Comparison of ENCODE assay signal across 8 cellular contexts in genomic region chrX:100615015-100615414, GRCh38. TPM values are rescaled to one million over a fixed set of nuclear protein-coding genes. Genes with fewer than 3 reads are reported as not detected.
DNase-seq lines count a peak whose midpoint lies in the region; ATAC-seq and TF ChIP-seq lines count a peak whose summit lies in the region.

No MANE protein-coding gene starts in this region.

- intact Hi-C loops in uterus (cut with DNase I; ENCODE audit: low total_unique reads) = no loop called here
- intact Hi-C loops in activated CD4-positive, alpha-beta memory T cell treated with anti-CD3 and anti-CD28 coated beads for 36 hours (cut with micrococcal nuclease) = loop anchor here (1.0 kb wide), 1 partner anchor 11 kb away; no protein-coding TSS in a partner anchor

- no peaks in the 10 kb centered on the region for H3K4me1 ChIP-seq in uterus

- DNase-seq in NCI-H748 (lab: John Stamatoyannopoulos, UW; ENCODE audit: unreplicated experiment) (peak; percentile 38), NCI-H748 treated with DMSO at 0.1 percent for 48 hours (lab: John Stamatoyannopoulos, UW) (no peak), glutamatergic neuron (no peak), uterus (no peak)
- DNase-seq in activated CD4-positive, alpha-beta memory T cell treated with anti-CD3 and anti-CD28 coated beads for 36 hours = no peak

- H3K27ac Mint-ChIP-seq in glutamatergic neuron (ENCODE audit: unreplicated experiment) = no peak overlapping the region
- H3K27ac Mint-ChIP-seq in activated CD4-positive, alpha-beta memory T cell treated with anti-CD3 and anti-CD28 coated beads for 36 hours = no peak overlapping the region

- CTCF ChIA-PET in activated CD4-positive, alpha-beta memory T cell treated with anti-CD3 and anti-CD28 coated beads for 36 hours (lab: Charles Lee) = interaction anchor here (0.6 to 1.2 kb wide), 11 partner anchors 12 to 1481 kb away, joined by 3 to 7 read pairs (median 3); partner anchors contain the start of gene TSPAN6

- H3K27me3 ChIP-seq in uterus = no peaks in the 10 kb centered on the region

- TF ChIP-seq POLR2A in uterus (IDR thresholded peaks at IDR 0.05) = no peak

- POLR2A ChIA-PET in activated CD4-positive, alpha-beta memory T cell treated with anti-CD3 and anti-CD28 coated beads for 36 hours (lab: Charles Lee) = no interaction called here

- ATAC-seq in GM21367 (IDR thresholded peaks at IDR 0.05; ENCODE audit: unreplicated experiment) (peak; percentile 98), HG03460 (IDR thresholded peaks at IDR 0.05; ENCODE audit: unreplicated experiment) (peak; percentile 98), SK-N-SH treated with all-trans-retinoic acid at 6 μM for 48 hours (peak; percentile 75)

- no peak overlapping the region for H3K4me3 Mint-ChIP-seq in glutamatergic neuron (ENCODE audit: unreplicated experiment)
- H3K4me3 Mint-ChIP-seq in activated CD4-positive, alpha-beta memory T cell treated with anti-CD3 and anti-CD28 coated beads for 36 hours = no peak overlapping the region

- peak; percentile 41 for TF ChIP-seq CTCF in glutamatergic neuron (IDR thresholded peaks at IDR 0.05; ENCODE audit: partially characterized antibody, unreplicated experiment)
- peak; percentile 21 to 44 (median 32) for TF ChIP-seq CTCF in uterus (IDR thresholded peaks at IDR 0.05)

- no peak overlapping the region for H3K27ac ChIP-seq in uterus

- no peaks in the 10 kb centered on the region for H3K27me3 Mint-ChIP-seq in glutamatergic neuron (ENCODE audit: unreplicated experiment)
- peaks cover 4% of the 10 kb centered on the region for H3K27me3 Mint-ChIP-seq in activated CD4-positive, alpha-beta memory T cell treated with anti-CD3 and anti-CD28 coated beads for 36 hours

- H3K9me3 ChIP-seq in uterus = no peaks in the 10 kb centered on the region

- no peaks in the 10 kb centered on the region for H3K36me3 ChIP-seq in uterus

- H3K4me3 ChIP-seq in uterus = no peak overlapping the region

- H3K9me3 Mint-ChIP-seq in glutamatergic neuron (ENCODE audit: unreplicated experiment) = no peaks in the 10 kb centered on the region
- no peaks in the 10 kb centered on the region for H3K9me3 Mint-ChIP-seq in activated CD4-positive, alpha-beta memory T cell treated with anti-CD3 and anti-CD28 coated beads for 36 hours

- H3K36me3 Mint-ChIP-seq in glutamatergic neuron (ENCODE audit: unreplicated experiment) = no peaks in the 10 kb centered on the region
- H3K36me3 Mint-ChIP-seq in activated CD4-positive, alpha-beta memory T cell treated with anti-CD3 and anti-CD28 coated beads for 36 hours = no peaks in the 10 kb centered on the region

- H3K4me1 Mint-ChIP-seq in glutamatergic neuron (ENCODE audit: low read depth, unreplicated experiment) = no peaks in the 10 kb centered on the region
- H3K4me1 Mint-ChIP-seq in activated CD4-positive, alpha-beta memory T cell treated with anti-CD3 and anti-CD28 coated beads for 36 hours (ENCODE audit: low read depth) = no peaks in the 10 kb centered on the region

TF ChIP-seq in SK-N-SH treated with all-trans-retinoic acid at 6 μM for 48 hours, 23 proteins besides CTCF, POLR2A, EP300 and RAD21:
- no peak for TF ChIP-seq SNAI2 (CRISPR knock-in tag; IDR thresholded peaks at IDR 0.05)
- TF ChIP-seq ZFP3 (CRISPR knock-in tag; IDR thresholded peaks at IDR 0.05) = peak; percentile 72; the same call in 1 of the 2 replicates
- TF ChIP-seq ZC3H10 (CRISPR knock-in tag; IDR thresholded peaks at IDR 0.05) = no peak
TF ChIP-seq in SK-N-SH treated with all-trans-retinoic acid at 6 μM for 48 hours: peak in this region for 1.

RNA-seq across cellular contexts. Expression of gene TSPAN6, which starts 21.6 kb away (rescaled TPM):
- 25.7 TPM for total RNA-seq in glutamatergic neuron (ENCODE audit: unreplicated experiment)
- total RNA-seq in uterus = 10 to 100 TPM; 22.3 to 74.8 (median 27.5) TPM
- under 1 TPM in 1 of 2 experiments, not detected in 1; 0.19 TPM for total RNA-seq in activated CD4-positive, alpha-beta memory T cell treated with anti-CD3 and anti-CD28 coated beads for 36 hours

RNA-seq across cellular contexts. Expression of gene SRPX2, which starts 29.0 kb away (rescaled TPM):
- not detected for total RNA-seq in glutamatergic neuron (ENCODE audit: unreplicated experiment)
- total RNA-seq in uterus = 10 to 100 TPM in 2 of 4 donors, 1 to 10 TPM in 2; 7.4 to 23.8 (median 15.1) TPM
- not detected for total RNA-seq in activated CD4-positive, alpha-beta memory T cell treated with anti-CD3 and anti-CD28 coated beads for 36 hours

RNA-seq across cellular contexts. Expression of gene TNMD, which starts 30.3 kb away (rescaled TPM):
- total RNA-seq in glutamatergic neuron (ENCODE audit: unreplicated experiment) = not detected
- total RNA-seq in uterus = 1 to 10 TPM in 1 of 4 donors, not detected in 3; 1.7 TPM
- total RNA-seq in activated CD4-positive, alpha-beta memory T cell treated with anti-CD3 and anti-CD28 coated beads for 36 hours = not detected

Comparison
In these comparisons a context has a peak if more than half of its experiments do, and no peak if none do; other contexts are left out.
1. RNA of gene TSPAN6, which starts 21.6 kb away (total RNA-seq): 22.3 to 74.8 TPM in uterus and 25.7 TPM in glutamatergic neuron (single experiment); 0.19 TPM in activated CD4-positive, alpha-beta memory T cell treated with anti-CD3 and anti-CD28 coated beads for 36 hours; every median in the first group is over 10 times any median in the second.
2. Peak in every context shown above with its lines, with median percentiles within 50 percentile points of each other: ATAC-seq.